In the genomic region with DNA sequence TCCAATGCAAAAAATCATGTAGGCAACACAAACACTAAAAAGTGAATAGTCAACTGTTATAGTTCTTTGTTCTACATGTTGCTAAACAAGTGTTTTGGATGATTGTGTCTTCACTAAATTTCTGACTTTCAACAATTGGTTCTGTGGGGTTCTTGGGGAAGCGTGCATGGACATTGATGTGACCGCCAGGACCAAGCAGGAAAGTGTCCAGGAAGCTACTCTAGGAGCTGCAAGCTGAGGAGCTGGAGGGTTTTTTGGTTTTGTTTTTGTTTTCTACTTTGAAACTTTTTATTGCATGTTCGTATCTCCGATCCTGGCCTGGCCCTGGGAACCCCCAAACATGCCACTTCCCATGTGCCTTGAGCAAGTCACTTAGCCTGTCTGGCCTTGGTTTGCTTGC, we compare ENCODE assay signal across 1 cellular context.
TF ChIP-seq lines count a peak whose summit lies in the region.

No MANE protein-coding gene starts in this region.

TF ChIP-seq in GM12878, 131 proteins besides CTCF, POLR2A, EP300 and RAD21:
- TF ChIP-seq POLR2AphosphoS2 (IDR thresholded peaks at IDR 0.05; ENCODE audit: low read depth, low read length) (no peak), RFX5 (IDR thresholded peaks at IDR 0.05; ENCODE audit: low read depth, low read length) (no peak), ZBED1 (IDR thresholded peaks at IDR 0.05; ENCODE audit: borderline replicate concordance) (no peak), ZNF24 (IDR thresholded peaks at IDR 0.05) (no peak), NBN (IDR thresholded peaks at IDR 0.05) (no peak), KAT2A (conservative IDR thresholded peaks at IDR 0.05; ENCODE audit: control insufficient read depth, low read depth, low read length) (no peak), SMAD1 (IDR thresholded peaks at IDR 0.05; ENCODE audit: low read depth, partially characterized antibody) (no peak), PAX8 (IDR thresholded peaks at IDR 0.05) (no peak), TBL1XR1 (IDR thresholded peaks at IDR 0.05; ENCODE audit: low read depth, low read length) (no peak), SPI1 (IDR thresholded peaks at IDR 0.05; ENCODE audit: borderline replicate concordance, insufficient read depth, low read depth, low read length) (no peak), CREB1 (IDR thresholded peaks at IDR 0.05; ENCODE audit: low read depth) (no peak), BACH1 (IDR thresholded peaks at IDR 0.05; ENCODE audit: borderline replicate concordance) (no peak)
- TF ChIP-seq, protein P1, sequence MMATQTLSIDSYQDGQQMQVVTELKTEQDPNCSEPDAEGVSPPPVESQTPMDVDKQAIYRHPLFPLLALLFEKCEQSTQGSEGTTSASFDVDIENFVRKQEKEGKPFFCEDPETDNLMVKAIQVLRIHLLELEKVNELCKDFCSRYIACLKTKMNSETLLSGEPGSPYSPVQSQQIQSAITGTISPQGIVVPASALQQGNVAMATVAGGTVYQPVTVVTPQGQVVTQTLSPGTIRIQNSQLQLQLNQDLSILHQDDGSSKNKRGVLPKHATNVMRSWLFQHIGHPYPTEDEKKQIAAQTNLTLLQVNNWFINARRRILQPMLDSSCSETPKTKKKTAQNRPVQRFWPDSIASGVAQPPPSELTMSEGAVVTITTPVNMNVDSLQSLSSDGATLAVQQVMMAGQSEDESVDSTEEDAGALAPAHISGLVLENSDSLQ (IDR thresholded peaks at IDR 0.05): no peak
- TF ChIP-seq, protein P2, sequence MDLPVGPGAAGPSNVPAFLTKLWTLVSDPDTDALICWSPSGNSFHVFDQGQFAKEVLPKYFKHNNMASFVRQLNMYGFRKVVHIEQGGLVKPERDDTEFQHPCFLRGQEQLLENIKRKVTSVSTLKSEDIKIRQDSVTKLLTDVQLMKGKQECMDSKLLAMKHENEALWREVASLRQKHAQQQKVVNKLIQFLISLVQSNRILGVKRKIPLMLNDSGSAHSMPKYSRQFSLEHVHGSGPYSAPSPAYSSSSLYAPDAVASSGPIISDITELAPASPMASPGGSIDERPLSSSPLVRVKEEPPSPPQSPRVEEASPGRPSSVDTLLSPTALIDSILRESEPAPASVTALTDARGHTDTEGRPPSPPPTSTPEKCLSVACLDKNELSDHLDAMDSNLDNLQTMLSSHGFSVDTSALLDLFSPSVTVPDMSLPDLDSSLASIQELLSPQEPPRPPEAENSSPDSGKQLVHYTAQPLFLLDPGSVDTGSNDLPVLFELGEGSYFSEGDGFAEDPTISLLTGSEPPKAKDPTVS (IDR thresholded peaks at IDR 0.05; ENCODE audit: low read depth, low read length): no peak
- TF ChIP-seq, protein P3, sequence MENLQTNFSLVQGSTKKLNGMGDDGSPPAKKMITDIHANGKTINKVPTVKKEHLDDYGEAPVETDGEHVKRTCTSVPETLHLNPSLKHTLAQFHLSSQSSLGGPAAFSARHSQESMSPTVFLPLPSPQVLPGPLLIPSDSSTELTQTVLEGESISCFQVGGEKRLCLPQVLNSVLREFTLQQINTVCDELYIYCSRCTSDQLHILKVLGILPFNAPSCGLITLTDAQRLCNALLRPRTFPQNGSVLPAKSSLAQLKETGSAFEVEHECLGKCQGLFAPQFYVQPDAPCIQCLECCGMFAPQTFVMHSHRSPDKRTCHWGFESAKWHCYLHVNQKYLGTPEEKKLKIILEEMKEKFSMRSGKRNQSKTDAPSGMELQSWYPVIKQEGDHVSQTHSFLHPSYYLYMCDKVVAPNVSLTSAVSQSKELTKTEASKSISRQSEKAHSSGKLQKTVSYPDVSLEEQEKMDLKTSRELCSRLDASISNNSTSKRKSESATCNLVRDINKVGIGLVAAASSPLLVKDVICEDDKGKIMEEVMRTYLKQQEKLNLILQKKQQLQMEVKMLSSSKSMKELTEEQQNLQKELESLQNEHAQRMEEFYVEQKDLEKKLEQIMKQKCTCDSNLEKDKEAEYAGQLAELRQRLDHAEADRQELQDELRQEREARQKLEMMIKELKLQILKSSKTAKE (IDR thresholded peaks at IDR 0.05; ENCODE audit: low read depth, poor library complexity, severe bottlenecking): no peak
- TF ChIP-seq, protein P4, sequence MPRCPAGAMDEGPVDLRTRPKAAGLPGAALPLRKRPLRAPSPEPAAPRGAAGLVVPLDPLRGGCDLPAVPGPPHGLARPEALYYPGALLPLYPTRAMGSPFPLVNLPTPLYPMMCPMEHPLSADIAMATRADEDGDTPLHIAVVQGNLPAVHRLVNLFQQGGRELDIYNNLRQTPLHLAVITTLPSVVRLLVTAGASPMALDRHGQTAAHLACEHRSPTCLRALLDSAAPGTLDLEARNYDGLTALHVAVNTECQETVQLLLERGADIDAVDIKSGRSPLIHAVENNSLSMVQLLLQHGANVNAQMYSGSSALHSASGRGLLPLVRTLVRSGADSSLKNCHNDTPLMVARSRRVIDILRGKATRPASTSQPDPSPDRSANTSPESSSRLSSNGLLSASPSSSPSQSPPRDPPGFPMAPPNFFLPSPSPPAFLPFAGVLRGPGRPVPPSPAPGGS (IDR thresholded peaks at IDR 0.05; ENCODE audit: borderline replicate concordance, insufficient read depth, low read depth, low read length, poor library complexity, severe bottlenecking): no peak
- TF ChIP-seq, protein P5, sequence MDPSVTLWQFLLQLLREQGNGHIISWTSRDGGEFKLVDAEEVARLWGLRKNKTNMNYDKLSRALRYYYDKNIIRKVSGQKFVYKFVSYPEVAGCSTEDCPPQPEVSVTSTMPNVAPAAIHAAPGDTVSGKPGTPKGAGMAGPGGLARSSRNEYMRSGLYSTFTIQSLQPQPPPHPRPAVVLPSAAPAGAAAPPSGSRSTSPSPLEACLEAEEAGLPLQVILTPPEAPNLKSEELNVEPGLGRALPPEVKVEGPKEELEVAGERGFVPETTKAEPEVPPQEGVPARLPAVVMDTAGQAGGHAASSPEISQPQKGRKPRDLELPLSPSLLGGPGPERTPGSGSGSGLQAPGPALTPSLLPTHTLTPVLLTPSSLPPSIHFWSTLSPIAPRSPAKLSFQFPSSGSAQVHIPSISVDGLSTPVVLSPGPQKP (IDR thresholded peaks at IDR 0.05; ENCODE audit: low read depth, low read length): no peak
- TF ChIP-seq, protein P6, sequence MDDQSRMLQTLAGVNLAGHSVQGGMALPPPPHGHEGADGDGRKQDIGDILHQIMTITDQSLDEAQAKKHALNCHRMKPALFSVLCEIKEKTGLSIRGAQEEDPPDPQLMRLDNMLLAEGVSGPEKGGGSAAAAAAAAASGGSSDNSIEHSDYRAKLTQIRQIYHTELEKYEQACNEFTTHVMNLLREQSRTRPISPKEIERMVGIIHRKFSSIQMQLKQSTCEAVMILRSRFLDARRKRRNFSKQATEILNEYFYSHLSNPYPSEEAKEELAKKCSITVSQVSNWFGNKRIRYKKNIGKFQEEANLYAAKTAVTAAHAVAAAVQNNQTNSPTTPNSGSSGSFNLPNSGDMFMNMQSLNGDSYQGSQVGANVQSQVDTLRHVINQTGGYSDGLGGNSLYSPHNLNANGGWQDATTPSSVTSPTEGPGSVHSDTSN (IDR thresholded peaks at IDR 0.05; ENCODE audit: insufficient replicate concordance, low read depth, low read length): no peak
- TF ChIP-seq, protein P7, sequence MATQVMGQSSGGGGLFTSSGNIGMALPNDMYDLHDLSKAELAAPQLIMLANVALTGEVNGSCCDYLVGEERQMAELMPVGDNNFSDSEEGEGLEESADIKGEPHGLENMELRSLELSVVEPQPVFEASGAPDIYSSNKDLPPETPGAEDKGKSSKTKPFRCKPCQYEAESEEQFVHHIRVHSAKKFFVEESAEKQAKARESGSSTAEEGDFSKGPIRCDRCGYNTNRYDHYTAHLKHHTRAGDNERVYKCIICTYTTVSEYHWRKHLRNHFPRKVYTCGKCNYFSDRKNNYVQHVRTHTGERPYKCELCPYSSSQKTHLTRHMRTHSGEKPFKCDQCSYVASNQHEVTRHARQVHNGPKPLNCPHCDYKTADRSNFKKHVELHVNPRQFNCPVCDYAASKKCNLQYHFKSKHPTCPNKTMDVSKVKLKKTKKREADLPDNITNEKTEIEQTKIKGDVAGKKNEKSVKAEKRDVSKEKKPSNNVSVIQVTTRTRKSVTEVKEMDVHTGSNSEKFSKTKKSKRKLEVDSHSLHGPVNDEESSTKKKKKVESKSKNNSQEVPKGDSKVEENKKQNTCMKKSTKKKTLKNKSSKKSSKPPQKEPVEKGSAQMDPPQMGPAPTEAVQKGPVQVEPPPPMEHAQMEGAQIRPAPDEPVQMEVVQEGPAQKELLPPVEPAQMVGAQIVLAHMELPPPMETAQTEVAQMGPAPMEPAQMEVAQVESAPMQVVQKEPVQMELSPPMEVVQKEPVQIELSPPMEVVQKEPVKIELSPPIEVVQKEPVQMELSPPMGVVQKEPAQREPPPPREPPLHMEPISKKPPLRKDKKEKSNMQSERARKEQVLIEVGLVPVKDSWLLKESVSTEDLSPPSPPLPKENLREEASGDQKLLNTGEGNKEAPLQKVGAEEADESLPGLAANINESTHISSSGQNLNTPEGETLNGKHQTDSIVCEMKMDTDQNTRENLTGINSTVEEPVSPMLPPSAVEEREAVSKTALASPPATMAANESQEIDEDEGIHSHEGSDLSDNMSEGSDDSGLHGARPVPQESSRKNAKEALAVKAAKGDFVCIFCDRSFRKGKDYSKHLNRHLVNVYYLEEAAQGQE (IDR thresholded peaks at IDR 0.05; ENCODE audit: low read depth, low read length): no peak
- TF ChIP-seq, protein P8, sequence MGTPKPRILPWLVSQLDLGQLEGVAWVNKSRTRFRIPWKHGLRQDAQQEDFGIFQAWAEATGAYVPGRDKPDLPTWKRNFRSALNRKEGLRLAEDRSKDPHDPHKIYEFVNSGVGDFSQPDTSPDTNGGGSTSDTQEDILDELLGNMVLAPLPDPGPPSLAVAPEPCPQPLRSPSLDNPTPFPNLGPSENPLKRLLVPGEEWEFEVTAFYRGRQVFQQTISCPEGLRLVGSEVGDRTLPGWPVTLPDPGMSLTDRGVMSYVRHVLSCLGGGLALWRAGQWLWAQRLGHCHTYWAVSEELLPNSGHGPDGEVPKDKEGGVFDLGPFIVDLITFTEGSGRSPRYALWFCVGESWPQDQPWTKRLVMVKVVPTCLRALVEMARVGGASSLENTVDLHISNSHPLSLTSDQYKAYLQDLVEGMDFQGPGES (IDR thresholded peaks at IDR 0.05): no peak
